Comparison of ENCODE assay signal across 11 cellular contexts in the genomic region with DNA sequence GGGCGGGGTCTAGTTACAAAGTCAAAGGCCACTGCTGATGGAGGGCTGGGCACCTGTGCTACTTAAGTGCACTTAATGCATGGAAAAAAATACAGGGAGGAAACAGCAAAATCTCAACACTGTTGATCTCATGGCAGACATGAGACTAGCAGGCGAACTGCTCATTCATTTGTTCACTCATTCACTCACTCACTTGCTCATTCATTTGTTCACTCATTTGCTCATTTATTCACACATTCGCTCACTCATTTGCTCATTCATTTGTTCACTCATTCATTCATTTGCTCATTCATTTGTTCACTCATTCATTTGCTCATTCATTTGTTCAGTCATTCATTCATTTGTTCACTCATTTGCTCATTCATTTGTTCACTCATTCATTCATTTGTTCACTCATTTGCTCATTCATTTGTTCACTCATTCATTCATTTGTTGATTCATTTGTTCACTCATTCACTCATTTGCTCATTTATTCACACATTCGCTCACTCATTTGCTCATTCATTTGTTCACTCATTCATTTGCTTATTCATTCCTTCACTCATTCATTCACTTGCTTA. TPM values are rescaled to one million over a fixed set of nuclear protein-coding genes. Genes with fewer than 3 reads are reported as not detected.
A peak's percentile ranks its signal among the peaks of the same experiment; 100 is the strongest.
DNase-seq lines count a peak whose midpoint lies in the region; ATAC-seq, FAIRE-seq and TF ChIP-seq lines count a peak whose summit lies in the region.
"Not testable (repeated sequence)": the region's sequence is repeated elsewhere in the genome, so short reads cannot be mapped to it uniquely, and the experiment has no call there.
"Had no signal": no experiment of that assay in that cellular context is flagged by ENCODE, and none has a peak within 500 bp of the region (broad histone marks: within the 10 kb centered on the region; RNA-seq: fewer than 3 reads in every experiment).

No MANE protein-coding gene starts in this region.

- H3K4ac ChIP-seq in mesenchymal stem cell (ENCODE audit: low read depth in 1 of 2, low read length in 2 of 2): not testable (repeated sequence)

- H3K79me2 ChIP-seq in GM12878 (ENCODE audit: control insufficient read depth, insufficient read depth, low read length): not testable (repeated sequence)

- not testable (repeated sequence) for H3K27ac ChIP-seq in GM12878 (ENCODE audit: control insufficient read depth, insufficient read depth); mesenchymal stem cell (ENCODE audit: low read length, poor library complexity, severe bottlenecking)

- TF ChIP-seq RAD21 in GM12878 (IDR thresholded peaks at IDR 0.05; ENCODE audit: insufficient read depth, low read depth, low read length): not testable (repeated sequence)

- 28% methylated on average over 4 of the region's 4 CpGs for WGBS in GM12878 (ENCODE audit: insufficient coverage, insufficient replicate concordance, low lambda C conversion rate, missing lambda C conversion rate)
- 63% methylated on average over 4 of the region's 4 CpGs for WGBS in mesenchymal stem cell

- not testable (repeated sequence) for TF ChIP-seq CTCF in GM12878 (IDR thresholded peaks at IDR 0.05 in 2 of 3, conservative IDR thresholded peaks at IDR 0.05 in 1 of 3; ENCODE audit: control insufficient read depth in 2 of 3, extremely low read depth in 1 of 3, insufficient read depth in 1 of 3, low read depth in 3 of 3, low read length in 3 of 3)

- not testable (repeated sequence) for H4K91ac ChIP-seq in mesenchymal stem cell (ENCODE audit: low read length)

- H2AK5ac ChIP-seq in mesenchymal stem cell (ENCODE audit: low read length, severe bottlenecking): not testable (repeated sequence)

- not testable (repeated sequence) for FAIRE-seq in GM12878 (lab: Jason Lieb, UNC)

- H3K14ac ChIP-seq in mesenchymal stem cell (ENCODE audit: low read length in 2 of 2): not testable (repeated sequence)

- POLR2A ChIA-PET in GM12878 (lab: Charles Lee): not testable (repeated sequence)

- H2BK12ac ChIP-seq in mesenchymal stem cell (ENCODE audit: low read length in 2 of 2): not testable (repeated sequence)

- peaks cover 17% of the 10 kb centered on the region for H3K4me1 ChIP-seq in GM12878 (ENCODE audit: control insufficient read depth, insufficient read depth, low read length)
- not testable (repeated sequence) for H3K4me1 ChIP-seq in mesenchymal stem cell (ENCODE audit: control insufficient read depth, insufficient read depth, low read depth, low read length)

- H4K20me1 ChIP-seq in GM12878 (ENCODE audit: control insufficient read depth, insufficient read depth): not testable (repeated sequence)

- DNase-seq in DMS53 (lab: John Stamatoyannopoulos, UW) (peak; percentile 92), LHCN-M2 (ENCODE audit: low read depth) (peak; percentile 45), NCI-H510A treated with DMSO at 0.1 percent for 48 hours (lab: John Stamatoyannopoulos, UW) (peak; percentile 51), SW 1271 (lab: John Stamatoyannopoulos, UW) (peak; percentile 17 to 26), fibroblast of peridontal ligament (ENCODE audit: extremely low read depth) (peak; percentile 7), mesenchymal stem cell (peak; percentile 26)
- DNase-seq in GM12878 (ENCODE audit: low read depth, low spot score): not testable (repeated sequence)

- H3K27me3 ChIP-seq in GM12878 (replicated peaks in 1 of 2; ENCODE audit: control insufficient read depth in 2 of 2, insufficient read depth in 2 of 2, low read length in 1 of 2): not testable (repeated sequence)
- H3K27me3 ChIP-seq in mesenchymal stem cell (ENCODE audit: control insufficient read depth in 1 of 2, insufficient read depth in 1 of 2, low read length in 2 of 2): peaks cover 74 to 92% of the 10 kb centered on the region in 2 experiments

- H3K4me2 ChIP-seq in GM12878 (ENCODE audit: control insufficient read depth, insufficient read depth); mesenchymal stem cell (ENCODE audit: low read length, poor library complexity, severe bottlenecking): not testable (repeated sequence)

- RAD21 ChIA-PET in GM12878 (lab: Charles Lee; ENCODE audit: unreplicated experiment): not testable (repeated sequence)

- H4K8ac ChIP-seq in mesenchymal stem cell (ENCODE audit: low read length): not testable (repeated sequence)

- in situ Hi-C loops in GM12878 (cut with MboI): not testable (repeated sequence)

- CTCF ChIA-PET in GM12878 (lab: Yijun Ruan, JAX): not testable (repeated sequence)

- not testable (repeated sequence) for H3K9ac ChIP-seq in GM12878 (ENCODE audit: control insufficient read depth, insufficient read depth, low read length); mesenchymal stem cell (ENCODE audit: low read length)

- H2BK15ac ChIP-seq in mesenchymal stem cell (ENCODE audit: low read depth, poor library complexity, severe bottlenecking): not testable (repeated sequence)

- TF ChIP-seq POLR2A in GM12878 (IDR thresholded peaks at IDR 0.05; ENCODE audit: low read depth, low read length): not testable (repeated sequence)

- H2BK120ac ChIP-seq in mesenchymal stem cell (ENCODE audit: low read depth, low read length): not testable (repeated sequence)

- not testable (repeated sequence) for H3K18ac ChIP-seq in mesenchymal stem cell (ENCODE audit: low read depth in 1 of 2, low read length in 2 of 2)

- not testable (repeated sequence) for H3K36me3 ChIP-seq in GM12878 (ENCODE audit: control insufficient read depth in 2 of 2, insufficient read depth in 2 of 2, low read length in 1 of 2); mesenchymal stem cell (ENCODE audit: control insufficient read depth in 1 of 2, insufficient read depth in 2 of 2, low read depth in 1 of 2, low read length in 2 of 2)

- H2BK5ac ChIP-seq in mesenchymal stem cell (ENCODE audit: low read depth, low read length, poor library complexity, severe bottlenecking): not testable (repeated sequence)

- not testable (repeated sequence) for BruUV-seq in GM12878 (replicated peaks; lab: Mats Ljungman, UMichigan)

- not testable (repeated sequence) for H3K9me3 ChIP-seq in GM12878 (replicated peaks; ENCODE audit: control insufficient read depth, insufficient read depth, low read length); mesenchymal stem cell (ENCODE audit: control insufficient read depth, low read length)

- SMC1A ChIA-PET in GM12878 (lab: Charles Lee; ENCODE audit: uncharacterized antibody, unreplicated experiment): not testable (repeated sequence)

- intact Hi-C loops in GM12878 (cut with micrococcal nuclease; ENCODE audit: unreplicated experiment): not testable (repeated sequence)

- TF ChIP-seq EP300 in GM12878 (IDR thresholded peaks at IDR 0.05; ENCODE audit: borderline replicate concordance in 1 of 2, control insufficient read depth in 1 of 2, low read depth in 2 of 2, low read length in 2 of 2): not testable (repeated sequence)

- ATAC-seq in GM12878: not testable (repeated sequence)

- H3K23ac ChIP-seq in mesenchymal stem cell (ENCODE audit: low read length in 2 of 2): not testable (repeated sequence)

- not testable (repeated sequence) for H3K79me1 ChIP-seq in mesenchymal stem cell (replicated peaks; ENCODE audit: low read length, poor library complexity, severe bottlenecking)

- not testable (repeated sequence) for H3K4me3 ChIP-seq in GM12878; mesenchymal stem cell (ENCODE audit: insufficient read depth in 1 of 2, low read depth in 1 of 2, low read length in 2 of 2)

- H2AFZ ChIP-seq in GM12878 (ENCODE audit: control insufficient read depth, low read depth, low read length); mesenchymal stem cell (ENCODE audit: low read depth, low read length): not testable (repeated sequence)

RNA-seq across cellular contexts. Expression of a gene that starts 11.6 kb away (rescaled TPM):
- 0.06 TPM in 1 of 2 replicates, not detected in the other for total RNA-seq in LHCN-M2 (2014; rRNA removed)
- polyA plus RNA-seq in LHCN-M2 (2012): 0.11 TPM
- not detected in 2 replicates for total RNA-seq in GM12878 (2013; cell fraction: nucleolus; rRNA removed)
- not detected in 2 replicates for total RNA-seq in GM12878 (2014; rRNA removed)
- total RNA-seq in GM12878 (2014; rRNA removed; fragmentation: Illumina TruSeq; extraction: Trizol): not detected in 2 replicates
- not detected in 2 replicates for total RNA-seq in GM12878 (2021)
- not detected for polyA plus RNA-seq in GM12878 (2011; ENCODE audit: low read depth)
- 0.11 and 0.29 TPM in 2 replicates for polyA plus RNA-seq in GM12878 (2011; rRNA removed)
- 0.07 and 0.13 TPM in 2 replicates for polyA plus RNA-seq in GM12878 (2011; cell fraction: cytosol; rRNA removed)
- polyA plus RNA-seq in GM12878 (2011; cell fraction: nucleus; rRNA removed): 0.15 and 0.18 TPM in 2 replicates
- not detected in 2 replicates for polyA plus RNA-seq in GM12878 (2012)
- polyA plus RNA-seq in GM12878 (2014; fragmentation: Illumina TruSeq; extraction: Trizol): 0.04 TPM in 1 of 2 replicates, not detected in the other
- not detected for polyA plus RNA-seq in GM12878 (2014; fragmentation: Nextera tagmentation; extraction: Ambion mirVana)
- not detected in 2 replicates for polyA plus RNA-seq in GM12878 (2014; rRNA removed)
- polyA plus RNA-seq in GM12878 (2016; fragmentation: Nextera tagmentation; extraction: Ambion mirVana): under 1 TPM in 1 of 2 experiments, not detected in 1; 0.05 TPM
- polyA minus RNA-seq in GM12878 (2011; rRNA and poly(A)+ RNA removed): not detected in 2 replicates
- not detected in 2 replicates for polyA minus RNA-seq in GM12878 (2011; cell fraction: cytosol; rRNA and poly(A)+ RNA removed)
- not detected in 2 replicates for polyA minus RNA-seq in GM12878 (2011; cell fraction: nucleus; rRNA and poly(A)+ RNA removed)
- not detected for polyA plus RNA-seq in mesenchymal stem cell (2013, experiment 1 of 2)
- 0.10 TPM for polyA plus RNA-seq in mesenchymal stem cell (2013, experiment 2 of 2)
- total RNA-seq: Daoy; omental fat pad; PC-9; T-helper 1 cell treated with Interleukin-12 subunit alpha and Interleukin-12 subunit beta and Interleukin-4 antibody, amounts not matched to agents 30 ng/mL and 1 ng/mL, for 36 hours had no signal

RNA-seq across cellular contexts. Expression of a gene that starts 40.7 kb away (rescaled TPM):
- total RNA-seq in LHCN-M2 (2014; rRNA removed): 74.0 and 75.7 TPM in 2 replicates
- polyA plus RNA-seq in LHCN-M2 (2012): 40.1 TPM
- total RNA-seq in GM12878 (2013; cell fraction: nucleolus; rRNA removed): 78.9 and 80.6 TPM in 2 replicates
- 72.8 and 73.3 TPM in 2 replicates for total RNA-seq in GM12878 (2014; rRNA removed)
- total RNA-seq in GM12878 (2014; rRNA removed; fragmentation: Illumina TruSeq; extraction: Trizol): 46.5 and 49.3 TPM in 2 replicates
- 59.3 and 68.2 TPM in 2 replicates for total RNA-seq in GM12878 (2021)
- 21.7 TPM for polyA plus RNA-seq in GM12878 (2011; ENCODE audit: low read depth)
- 49.9 and 78.8 TPM in 2 replicates for polyA plus RNA-seq in GM12878 (2011; rRNA removed)
- 80.4 and 105 TPM in 2 replicates for polyA plus RNA-seq in GM12878 (2011; cell fraction: cytosol; rRNA removed)
- polyA plus RNA-seq in GM12878 (2011; cell fraction: nucleus; rRNA removed): 309 and 349 TPM in 2 replicates
- polyA plus RNA-seq in GM12878 (2012): 46.1 and 46.3 TPM in 2 replicates
- 33.8 and 52.0 TPM in 2 replicates for polyA plus RNA-seq in GM12878 (2014; fragmentation: Illumina TruSeq; extraction: Trizol)
- polyA plus RNA-seq in GM12878 (2014; fragmentation: Nextera tagmentation; extraction: Ambion mirVana): 1 to 10 TPM; 2.2 to 6.9 TPM
- polyA plus RNA-seq in GM12878 (2014; rRNA removed): 69.2 and 69.4 TPM in 2 replicates
- 10 to 100 TPM; 75.6 to 81.1 TPM for polyA plus RNA-seq in GM12878 (2016; fragmentation: Nextera tagmentation; extraction: Ambion mirVana)
- 53.6 and 101 TPM in 2 replicates for polyA minus RNA-seq in GM12878 (2011; rRNA and poly(A)+ RNA removed)
- 26.2 and 33.7 TPM in 2 replicates for polyA minus RNA-seq in GM12878 (2011; cell fraction: cytosol; rRNA and poly(A)+ RNA removed)
- polyA minus RNA-seq in GM12878 (2011; cell fraction: nucleus; rRNA and poly(A)+ RNA removed): 70.5 and 70.7 TPM in 2 replicates
- polyA plus RNA-seq in mesenchymal stem cell (2013, experiment 1 of 2): 31.5 TPM
- polyA plus RNA-seq in mesenchymal stem cell (2013, experiment 2 of 2): 30.0 TPM

RNA-seq across cellular contexts. Expression of a gene that starts 45.7 kb away (rescaled TPM):
- total RNA-seq in LHCN-M2 (2014; rRNA removed) (23.1 and 27.4 TPM in 2 replicates), GM12878 (2014; rRNA removed) (15.6 and 16.0 TPM in 2 replicates), GM12878 (2014; rRNA removed; fragmentation: Illumina TruSeq; extraction: Trizol) (14.3 and 15.8 TPM in 2 replicates), GM12878 (2021) (24.1 and 25.4 TPM in 2 replicates)
- 10.0 TPM for polyA plus RNA-seq in LHCN-M2 (2012)
- 207 and 208 TPM in 2 replicates for total RNA-seq in GM12878 (2013; cell fraction: nucleolus; rRNA removed)
- 14.7 TPM for polyA plus RNA-seq in GM12878 (2011; ENCODE audit: low read depth)
- polyA plus RNA-seq in GM12878 (2011; rRNA removed) (37.6 and 48.0 TPM in 2 replicates), GM12878 (2014; fragmentation: Illumina TruSeq; extraction: Trizol) (21.2 and 26.3 TPM in 2 replicates), GM12878 (2014; fragmentation: Nextera tagmentation; extraction: Ambion mirVana) (1 to 10 TPM; 4.0 to 4.6 TPM), GM12878 (2014; rRNA removed) (13.2 and 14.3 TPM in 2 replicates), GM12878 (2016; fragmentation: Nextera tagmentation; extraction: Ambion mirVana) (10 to 100 TPM; 14.0 to 16.6 TPM)
- polyA plus RNA-seq in GM12878 (2011; cell fraction: cytosol; rRNA removed): 25.4 and 29.5 TPM in 2 replicates
- 171 and 223 TPM in 2 replicates for polyA plus RNA-seq in GM12878 (2011; cell fraction: nucleus; rRNA removed)
- 18.5 and 19.0 TPM in 2 replicates for polyA plus RNA-seq in GM12878 (2012)
- polyA minus RNA-seq in GM12878 (2011; rRNA and poly(A)+ RNA removed): 106 and 121 TPM in 2 replicates
- polyA minus RNA-seq in GM12878 (2011; cell fraction: cytosol; rRNA and poly(A)+ RNA removed): 15.8 and 16.6 TPM in 2 replicates
- polyA minus RNA-seq in GM12878 (2011; cell fraction: nucleus; rRNA and poly(A)+ RNA removed): 99.3 and 128 TPM in 2 replicates
- polyA plus RNA-seq in mesenchymal stem cell (2013, experiment 1 of 2): 25.9 TPM
- 23.9 TPM for polyA plus RNA-seq in mesenchymal stem cell (2013, experiment 2 of 2)
